ENCODE assay signal across 29 cellular contexts in genomic region chr17:66221755-66222530, GRCh38. TPM values are rescaled to one million over a fixed set of nuclear protein-coding genes. Genes with fewer than 3 reads are reported as not detected.
"Had no signal": no experiment of that assay in that cellular context is flagged by ENCODE, and none has a peak within 500 bp of the region (broad histone marks: within the 10 kb centered on the region; RNA-seq: fewer than 3 reads in every experiment).

No MANE protein-coding gene starts in this region.

- DNase-seq: kidney glomerular epithelial cell; left cardiac atrium; left lung; lower lobe of right lung; mammary epithelial cell; mesenchymal stem cell; naive thymus-derived CD8-positive, alpha-beta T cell; nucleus accumbens; pancreas; posterior cingulate gyrus; retina; right cardiac atrium; sigmoid colon; small intestine; spleen; stimulated activated CD4-positive, alpha-beta T cell treated with anti-CD3 and anti-CD28 coated beads, Interleukin-4, amount 100 ng/mL, for 24 hours; stimulated activated naive CD4-positive, alpha-beta T cell; tibial artery; trophoblast cell; upper lobe of right lung had no signal

- H3K9me3 ChIP-seq: left lung, lower lobe of right lung, pancreas, prostate gland, sigmoid colon, spleen, suprapubic skin, thoracic aorta, tibial artery, upper lobe of right lung had no signal

- H3K27ac Mint-ChIP-seq: naive thymus-derived CD8-positive, alpha-beta T cell; nephron; stimulated activated effector memory CD8-positive, alpha-beta T cell treated with anti-CD3 and anti-CD28 coated beads, Interleukin-12 subunit alpha, Interleukin-12 subunit beta, amount 100 ng/mL, for 72 hours; stimulated activated naive CD8-positive, alpha-beta T cell treated with anti-CD3 and anti-CD28 coated beads, Interleukin-15, Interleukin-2, amounts not matched to agents 100 ng/mL and 50 ng/mL, for 24 hours had no signal

- H3K4me1 ChIP-seq: left lung, lower lobe of right lung, pancreas, prostate gland, sigmoid colon, spleen, suprapubic skin, tibial artery, upper lobe of right lung had no signal

- H3K9me3 Mint-ChIP-seq: naive thymus-derived CD8-positive, alpha-beta T cell; nephron; neural crest cell; stimulated activated effector memory CD8-positive, alpha-beta T cell treated with anti-CD3 and anti-CD28 coated beads, Interleukin-12 subunit alpha, Interleukin-12 subunit beta, amount 100 ng/mL, for 72 hours; stimulated activated naive CD8-positive, alpha-beta T cell treated with anti-CD3 and anti-CD28 coated beads, Interleukin-15, Interleukin-2, amounts not matched to agents 100 ng/mL and 50 ng/mL, for 24 hours had no signal

- H3K27ac ChIP-seq: left lung, lower lobe of right lung, pancreas, prostate gland, sigmoid colon, spleen, suprapubic skin, thoracic aorta, tibial artery, upper lobe of right lung had no signal

- H3K4me1 Mint-ChIP-seq: nephron; neural crest cell; stimulated activated effector memory CD8-positive, alpha-beta T cell treated with anti-CD3 and anti-CD28 coated beads, Interleukin-12 subunit alpha, Interleukin-12 subunit beta, amount 100 ng/mL, for 72 hours had no signal

- H3K36me3 Mint-ChIP-seq: naive thymus-derived CD8-positive, alpha-beta T cell; stimulated activated effector memory CD8-positive, alpha-beta T cell treated with anti-CD3 and anti-CD28 coated beads, Interleukin-12 subunit alpha, Interleukin-12 subunit beta, amount 100 ng/mL, for 72 hours had no signal

- H3K36me3 ChIP-seq: left lung, lower lobe of right lung, pancreas, prostate gland, sigmoid colon, spleen, suprapubic skin, thoracic aorta, tibial artery, upper lobe of right lung had no signal

- H3K4me3 ChIP-seq: left lung, lower lobe of right lung, pancreas, prostate gland, sigmoid colon, spleen, suprapubic skin, thoracic aorta, tibial artery, upper lobe of right lung had no signal

- ATAC-seq: left cardiac atrium; left lung; lower lobe of right lung; naive thymus-derived CD8-positive, alpha-beta T cell; pancreas; right cardiac atrium; stimulated activated effector memory CD8-positive, alpha-beta T cell treated with anti-CD3 and anti-CD28 coated beads, Interleukin-12 subunit alpha, Interleukin-12 subunit beta, amount 100 ng/mL, for 72 hours; upper lobe of right lung had no signal

- H3K27me3 ChIP-seq: left lung, pancreas, upper lobe of right lung had no signal

- H3K4me3 Mint-ChIP-seq: naive thymus-derived CD8-positive, alpha-beta T cell; nephron; neural crest cell; stimulated activated effector memory CD8-positive, alpha-beta T cell treated with anti-CD3 and anti-CD28 coated beads, Interleukin-12 subunit alpha, Interleukin-12 subunit beta, amount 100 ng/mL, for 72 hours; stimulated activated naive CD8-positive, alpha-beta T cell treated with anti-CD3 and anti-CD28 coated beads, Interleukin-15, Interleukin-2, amounts not matched to agents 100 ng/mL and 50 ng/mL, for 24 hours had no signal

RNA-seq across cellular contexts. Expression of gene APOH, which starts 7.3 kb away (rescaled TPM):
- total RNA-seq: mammary epithelial cell; naive thymus-derived CD8-positive, alpha-beta T cell; neural crest cell; osteoblast; prostate gland; subcutaneous adipose tissue; thoracic aorta had no signal
